Comparison of ENCODE assay signal across 18 cellular contexts in the genomic region with DNA sequence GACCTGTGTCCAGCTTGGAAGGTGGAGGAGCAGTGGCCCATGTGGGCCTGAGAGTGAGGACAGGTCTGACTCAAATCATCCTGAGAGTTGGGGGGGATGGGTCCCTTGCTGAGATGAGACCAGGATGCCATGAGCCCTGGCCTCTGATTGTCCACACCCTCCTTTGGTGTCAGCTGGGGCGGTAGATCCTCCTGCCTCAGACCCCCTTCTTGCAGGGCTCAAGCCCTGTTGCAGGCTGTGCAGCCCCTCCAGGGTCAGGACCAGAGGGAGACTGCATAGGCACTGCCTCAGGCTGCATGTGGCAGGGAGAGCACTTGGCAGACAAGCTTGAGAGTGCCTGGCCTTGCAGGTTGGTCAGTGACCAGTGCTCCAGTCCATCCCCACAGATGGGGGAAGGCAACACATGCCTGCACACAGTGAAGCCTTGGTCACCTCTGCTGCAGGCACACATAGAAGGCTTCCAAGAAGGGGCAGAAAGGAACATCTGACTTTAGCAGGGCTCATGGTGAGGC.
DNase-seq lines count a peak whose midpoint lies in the region; ATAC-seq, FAIRE-seq and TF ChIP-seq lines count a peak whose summit lies in the region.
"Had no signal": no experiment of that assay in that cellular context is flagged by ENCODE, and none has a peak within 500 bp of the region (broad histone marks: within the 10 kb centered on the region; RNA-seq: fewer than 3 reads in every experiment).

No MANE protein-coding gene starts in this region.

- H3K79me2 ChIP-seq in HepG2 (ENCODE audit: insufficient read depth, low read length) (no peaks in the 10 kb centered on the region), osteoblast (ENCODE audit: insufficient read depth, low read length) (no peaks in the 10 kb centered on the region)

- WGBS in right lobe of liver (ENCODE audit: insufficient coverage, low coverage, low lambda C conversion rate, missing lambda C conversion rate) = no CpG with 5 or more reads among the region's 1 CpG
- WGBS in HepG2 (ENCODE audit: low lambda C conversion rate) = no CpG with 5 or more reads among the region's 1 CpG

- H3K9me3 ChIP-seq in right lobe of liver (no peaks in the 10 kb centered on the region), HepG2 (ENCODE audit: low read length) (no peaks in the 10 kb centered on the region), kidney (ENCODE audit: control insufficient read depth in 1 of 2, low read length in 2 of 2) (peaks cover 0 to 12% of the 10 kb centered on the region in 2 donors), osteoblast (ENCODE audit: low read depth, low read length) (peaks cover 2% of the 10 kb centered on the region)

- POLR2A ChIA-PET in HepG2 (lab: Yijun Ruan, JAX) = no interaction called here

- H3K27me3 ChIP-seq in right lobe of liver (no peaks in the 10 kb centered on the region), HepG2 (ENCODE audit: control insufficient read depth in 1 of 2, insufficient read depth in 2 of 2, low read length in 2 of 2) (peaks cover 7 to 38% of the 10 kb centered on the region in 2 experiments; a peak in 4 of 5 replicates), osteoblast (ENCODE audit: insufficient read depth, low read length) (no peaks in the 10 kb centered on the region)

- H3K4me2 ChIP-seq in HepG2 (ENCODE audit: low read depth, low read length) (no peak overlapping the region), osteoblast (ENCODE audit: insufficient read depth, low read length) (no peak overlapping the region)
- H3K4me2 ChIP-seq: A549 had no signal

- TF ChIP-seq EP300 in HepG2 (IDR thresholded peaks at IDR 0.05; ENCODE audit: low read depth in 2 of 2, low read length in 2 of 2) = no peak
- TF ChIP-seq EP300 in HepG2 (CRISPR knock-in tag; IDR thresholded peaks at IDR 0.05; ENCODE audit: borderline replicate concordance) = no peak

- in situ Hi-C loops in HepG2 (cut with HindIII; ENCODE audit: extremely low pct_ligation_motif_present, low pct_unique_long_range_greater_than_20kb) = no loop called here

- H4K20me1 ChIP-seq in HepG2 (ENCODE audit: insufficient read depth, low read length) = no peaks in the 10 kb centered on the region
- no peaks in the 10 kb centered on the region for H4K20me1 ChIP-seq in osteoblast (ENCODE audit: insufficient read depth, low read length)

- H3K4me3 ChIP-seq in right lobe of liver (no peak overlapping the region), HepG2 (replicated peaks in 1 of 3; ENCODE audit: insufficient read depth in 1 of 3, low read depth in 2 of 3, low read length in 3 of 3) (no peak overlapping the region), kidney (ENCODE audit: low read length in 2 of 2) (no peak overlapping the region), osteoblast (ENCODE audit: insufficient read depth, low read length) (no peak overlapping the region)
- H3K4me3 ChIP-seq: A549 had no signal

- TF ChIP-seq POLR2A in right lobe of liver (IDR thresholded peaks at IDR 0.05) = no peak
- no peak for TF ChIP-seq POLR2A in HepG2 (IDR thresholded peaks at IDR 0.05; ENCODE audit: insufficient read depth in 1 of 2, low read depth in 2 of 2, low read length in 2 of 2)

- no TSS peak for BruUV-seq in HepG2 (replicated peaks; lab: Mats Ljungman, UMichigan)

- H3K27ac ChIP-seq in right lobe of liver (no peak overlapping the region), HepG2 (ENCODE audit: extremely low read length, insufficient read depth, low read length) (no peak overlapping the region), kidney (ENCODE audit: low read depth in 2 of 2, low read length in 2 of 2) (no peak overlapping the region), osteoblast (ENCODE audit: low read depth, low read length) (no peak overlapping the region)
- H3K27ac ChIP-seq: A549, HL-60 had no signal

- H3K36me3 ChIP-seq in right lobe of liver = no peaks in the 10 kb centered on the region
- no peaks in the 10 kb centered on the region for H3K36me3 ChIP-seq in HepG2 (replicated peaks in 1 of 2; ENCODE audit: control insufficient read depth in 1 of 2, insufficient read depth in 2 of 2, low read length in 2 of 2)
- H3K36me3 ChIP-seq in kidney (ENCODE audit: control insufficient read depth in 1 of 2, insufficient read depth in 2 of 2, low read length in 2 of 2) = no peaks in the 10 kb centered on the region
- H3K36me3 ChIP-seq in osteoblast (ENCODE audit: insufficient read depth, low read length) = no peaks in the 10 kb centered on the region

- H3K9ac ChIP-seq in HepG2 (ENCODE audit: insufficient read depth, low read depth, low read length) (no peak overlapping the region), kidney (ENCODE audit: low read length in 2 of 2) (no peak overlapping the region)

- no peak for ATAC-seq in right lobe of liver
- no peak for ATAC-seq in HepG2
- ATAC-seq in GM18907 (IDR thresholded peaks at IDR 0.05; ENCODE audit: unreplicated experiment) = no peak
- ATAC-seq in HG03196 (IDR thresholded peaks at IDR 0.05; ENCODE audit: unreplicated experiment) = no peak
- ATAC-seq: A549; CD8-positive, alpha-beta T cell had no signal

- peak in 2 of 3 donors; percentile 3 to 33 for DNase-seq in right lobe of liver
- DNase-seq in HepG2 (ENCODE audit: low spot score) = no peak
- DNase-seq in kidney = peak; percentile 51
- peak; percentile 17 for DNase-seq in osteoblast (ENCODE audit: insufficient read length, low spot score, missing footprints)
- DNase-seq: CD8-positive, alpha-beta T cell; COR-L47; DMS153; DMS79 treated with DMSO at 0.1 percent for 48 hours; EL; GOT3; H9 had no signal

- intact Hi-C loops in right lobe of liver (cut with DNase I) = no loop called here
- intact Hi-C loops in HepG2 (cut with micrococcal nuclease; ENCODE audit: unreplicated experiment) = no loop called here
- intact Hi-C loops in kidney (cut with DNase I) = no loop called here

- H3K4me1 ChIP-seq in right lobe of liver (no peaks in the 10 kb centered on the region), HepG2 (ENCODE audit: insufficient read depth, low read length) (no peaks in the 10 kb centered on the region), kidney (ENCODE audit: control insufficient read depth in 1 of 2, insufficient read depth in 1 of 2, low read depth in 1 of 2, low read length in 2 of 2) (no peaks in the 10 kb centered on the region), osteoblast (ENCODE audit: insufficient read depth, low read length) (no peaks in the 10 kb centered on the region)
- H3K4me1 ChIP-seq: A549 had no signal

- CTCF ChIA-PET in HepG2 (lab: Yijun Ruan, JAX; ENCODE audit: low intra/inter-chr PET ratio, low total read pairs) = no interaction called here

- FAIRE-seq in HepG2 (lab: Jason Lieb, UNC) (no peak), kidney (lab: Jason Lieb, UNC) (no peak)
- FAIRE-seq: A549, D721Med, G401.6, GM12891 had no signal

- TF ChIP-seq CTCF in right lobe of liver (IDR thresholded peaks at IDR 0.05) (no peak), HepG2 (CRISPR knock-in tag; IDR thresholded peaks at IDR 0.05) (no peak), kidney (IDR thresholded peaks at IDR 0.05; ENCODE audit: borderline replicate concordance, extremely low read depth, insufficient read depth) (no peak), osteoblast (IDR thresholded peaks at IDR 0.05; ENCODE audit: extremely low read depth, low read depth, low read length) (no peak)

- no peak overlapping the region for H2AFZ ChIP-seq in HepG2 (ENCODE audit: low read length)
- H2AFZ ChIP-seq in osteoblast (ENCODE audit: low read length) = no peak overlapping the region

- TF ChIP-seq RAD21 in HepG2 (CRISPR knock-in tag; IDR thresholded peaks at IDR 0.05) = no peak

TF ChIP-seq in HepG2, 621 proteins besides CTCF, POLR2A, EP300 and RAD21:
- TF ChIP-seq ZNF136 (CRISPR knock-in tag; IDR thresholded peaks at IDR 0.05; ENCODE audit: low read depth) (no peak), HES4 (CRISPR knock-in tag; IDR thresholded peaks at IDR 0.05; ENCODE audit: borderline replicate concordance) (no peak), ZIK1 (CRISPR knock-in tag; IDR thresholded peaks at IDR 0.05; ENCODE audit: borderline replicate concordance, low read depth) (no peak), ETV5 (CRISPR knock-in tag; IDR thresholded peaks at IDR 0.05; ENCODE audit: borderline replicate concordance) (no peak), FOXM1 (CRISPR knock-in tag; IDR thresholded peaks at IDR 0.05) (no peak), TEAD3 (CRISPR knock-in tag; optimal IDR thresholded peaks at IDR 0.05; ENCODE audit: borderline replicate concordance) (no peak), FOXA3 (CRISPR knock-in tag; IDR thresholded peaks at IDR 0.05) (no peak), ZNF484 (CRISPR knock-in tag; IDR thresholded peaks at IDR 0.05; ENCODE audit: borderline replicate concordance, low read depth) (no peak), CCDC6 (CRISPR knock-in tag; IDR thresholded peaks at IDR 0.05) (no peak), ARNT2 (CRISPR knock-in tag; IDR thresholded peaks at IDR 0.05; ENCODE audit: low read depth) (no peak), HNF4G (IDR thresholded peaks at IDR 0.05; ENCODE audit: borderline replicate concordance, low read depth, low read length) (no peak), HNF4G (CRISPR knock-in tag; IDR thresholded peaks at IDR 0.05; ENCODE audit: borderline replicate concordance, low read depth) (no peak), PRMT3 (CRISPR knock-in tag; IDR thresholded peaks at IDR 0.05; ENCODE audit: borderline replicate concordance, low read depth) (no peak), KDM3A (CRISPR knock-in tag; IDR thresholded peaks at IDR 0.05; ENCODE audit: low read depth) (no peak), ZNF10 (CRISPR knock-in tag; IDR thresholded peaks at IDR 0.05; ENCODE audit: borderline replicate concordance, low read depth) (no peak), CENPT (CRISPR knock-in tag; IDR thresholded peaks at IDR 0.05; ENCODE audit: low read depth) (no peak), POLR2AphosphoS2 (IDR thresholded peaks at IDR 0.05; ENCODE audit: low read depth, low read length) (no peak), MIER3 (CRISPR knock-in tag; IDR thresholded peaks at IDR 0.05; ENCODE audit: borderline replicate concordance) (no peak)
- TF ChIP-seq, protein P1, sequence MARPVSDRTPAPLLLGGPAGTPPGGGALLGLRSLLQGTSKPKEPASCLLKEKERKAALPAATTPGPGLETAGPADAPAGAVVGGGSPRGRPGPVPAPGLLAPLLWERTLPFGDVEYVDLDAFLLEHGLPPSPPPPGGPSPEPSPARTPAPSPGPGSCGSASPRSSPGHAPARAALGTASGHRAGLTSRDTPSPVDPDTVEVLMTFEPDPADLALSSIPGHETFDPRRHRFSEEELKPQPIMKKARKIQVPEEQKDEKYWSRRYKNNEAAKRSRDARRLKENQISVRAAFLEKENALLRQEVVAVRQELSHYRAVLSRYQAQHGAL (CRISPR knock-in tag; IDR thresholded peaks at IDR 0.05; ENCODE audit: not compliant biosample characterization) = no peak
